Comparison of ENCODE assay signal across 1 cellular context in the genomic region with DNA sequence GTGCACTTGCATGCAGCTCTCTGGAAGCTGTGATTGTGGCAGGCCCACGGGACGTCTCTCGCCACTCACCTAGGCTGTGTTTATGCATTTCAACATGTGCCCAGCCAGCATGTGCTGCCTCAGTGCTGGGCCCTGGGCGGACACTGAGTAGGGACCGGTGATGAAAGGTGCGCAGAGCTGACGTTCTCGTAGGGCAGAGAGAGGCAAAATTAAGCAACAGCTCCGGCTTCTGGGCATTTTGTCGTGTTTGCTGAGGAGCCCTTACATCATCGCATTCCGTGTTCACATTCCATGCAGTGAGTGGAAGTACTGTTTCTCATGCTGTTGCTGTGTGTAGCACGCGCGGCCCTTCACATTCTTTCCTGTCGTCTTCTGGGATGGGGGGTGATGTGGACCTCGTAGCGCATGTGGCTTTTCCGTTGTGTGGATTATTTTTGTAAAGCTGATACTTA.
TF ChIP-seq lines count a peak whose summit lies in the region.

No MANE protein-coding gene starts in this region.

TF ChIP-seq in GM23338, 12 proteins besides CTCF, POLR2A, EP300 and RAD21 (continued from another document):
- no peak for TF ChIP-seq ZNF462 (CRISPR knock-in tag; IDR thresholded peaks at IDR 0.05)
- TF ChIP-seq, protein P1, sequence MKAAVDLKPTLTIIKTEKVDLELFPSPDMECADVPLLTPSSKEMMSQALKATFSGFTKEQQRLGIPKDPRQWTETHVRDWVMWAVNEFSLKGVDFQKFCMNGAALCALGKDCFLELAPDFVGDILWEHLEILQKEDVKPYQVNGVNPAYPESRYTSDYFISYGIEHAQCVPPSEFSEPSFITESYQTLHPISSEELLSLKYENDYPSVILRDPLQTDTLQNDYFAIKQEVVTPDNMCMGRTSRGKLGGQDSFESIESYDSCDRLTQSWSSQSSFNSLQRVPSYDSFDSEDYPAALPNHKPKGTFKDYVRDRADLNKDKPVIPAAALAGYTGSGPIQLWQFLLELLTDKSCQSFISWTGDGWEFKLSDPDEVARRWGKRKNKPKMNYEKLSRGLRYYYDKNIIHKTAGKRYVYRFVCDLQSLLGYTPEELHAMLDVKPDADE (IDR thresholded peaks at IDR 0.05) = no peak
- TF ChIP-seq EZH2phosphoT487 (IDR thresholded peaks at IDR 0.05; ENCODE audit: unreplicated experiment) = no peak
- no peak for TF ChIP-seq EZH2 (IDR thresholded peaks at IDR 0.05; ENCODE audit: low read depth, unreplicated experiment)
- no peak for TF ChIP-seq STAT1 (IDR thresholded peaks at IDR 0.05; ENCODE audit: unreplicated experiment)
- TF ChIP-seq, protein P2, sequence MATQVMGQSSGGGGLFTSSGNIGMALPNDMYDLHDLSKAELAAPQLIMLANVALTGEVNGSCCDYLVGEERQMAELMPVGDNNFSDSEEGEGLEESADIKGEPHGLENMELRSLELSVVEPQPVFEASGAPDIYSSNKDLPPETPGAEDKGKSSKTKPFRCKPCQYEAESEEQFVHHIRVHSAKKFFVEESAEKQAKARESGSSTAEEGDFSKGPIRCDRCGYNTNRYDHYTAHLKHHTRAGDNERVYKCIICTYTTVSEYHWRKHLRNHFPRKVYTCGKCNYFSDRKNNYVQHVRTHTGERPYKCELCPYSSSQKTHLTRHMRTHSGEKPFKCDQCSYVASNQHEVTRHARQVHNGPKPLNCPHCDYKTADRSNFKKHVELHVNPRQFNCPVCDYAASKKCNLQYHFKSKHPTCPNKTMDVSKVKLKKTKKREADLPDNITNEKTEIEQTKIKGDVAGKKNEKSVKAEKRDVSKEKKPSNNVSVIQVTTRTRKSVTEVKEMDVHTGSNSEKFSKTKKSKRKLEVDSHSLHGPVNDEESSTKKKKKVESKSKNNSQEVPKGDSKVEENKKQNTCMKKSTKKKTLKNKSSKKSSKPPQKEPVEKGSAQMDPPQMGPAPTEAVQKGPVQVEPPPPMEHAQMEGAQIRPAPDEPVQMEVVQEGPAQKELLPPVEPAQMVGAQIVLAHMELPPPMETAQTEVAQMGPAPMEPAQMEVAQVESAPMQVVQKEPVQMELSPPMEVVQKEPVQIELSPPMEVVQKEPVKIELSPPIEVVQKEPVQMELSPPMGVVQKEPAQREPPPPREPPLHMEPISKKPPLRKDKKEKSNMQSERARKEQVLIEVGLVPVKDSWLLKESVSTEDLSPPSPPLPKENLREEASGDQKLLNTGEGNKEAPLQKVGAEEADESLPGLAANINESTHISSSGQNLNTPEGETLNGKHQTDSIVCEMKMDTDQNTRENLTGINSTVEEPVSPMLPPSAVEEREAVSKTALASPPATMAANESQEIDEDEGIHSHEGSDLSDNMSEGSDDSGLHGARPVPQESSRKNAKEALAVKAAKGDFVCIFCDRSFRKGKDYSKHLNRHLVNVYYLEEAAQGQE (IDR thresholded peaks at IDR 0.05; ENCODE audit: unreplicated experiment) = no peak
- TF ChIP-seq ZNF331 (CRISPR knock-in tag; IDR thresholded peaks at IDR 0.05; ENCODE audit: low read depth) = no peak
- no peak for TF ChIP-seq ZNF114 (CRISPR knock-in tag; IDR thresholded peaks at IDR 0.05)
- no peak for TF ChIP-seq NANOG (IDR thresholded peaks at IDR 0.05; ENCODE audit: borderline replicate concordance)
- TF ChIP-seq JUNB (IDR thresholded peaks at IDR 0.05; ENCODE audit: unreplicated experiment) = no peak
- no peak for TF ChIP-seq POLR2AphosphoS5 (IDR thresholded peaks at IDR 0.05; ENCODE audit: low read depth)
TF ChIP-seq in GM23338: peak in this region for 0.
